Comparison of ENCODE assay signal across 22 cellular contexts in genomic region chr5:10934789-10935355, GRCh38.
"Had no signal": no experiment of that assay in that cellular context is flagged by ENCODE, and none has a peak within 500 bp of the region (broad histone marks: within the 10 kb centered on the region; RNA-seq: fewer than 3 reads in every experiment).

No MANE protein-coding gene starts in this region.

- DNase-seq: activated B cell treated with CpG ODN at 0.5 μM for 24 hours; activated CD4-positive, alpha-beta T cell treated with anti-CD3 and anti-CD28 coated beads for 48 hours; activated CD8-positive, alpha-beta memory T cell treated with anti-CD3 and anti-CD28 coated beads, Interleukin-2, amount 50 U/mL, for 4 hours; activated CD8-positive, alpha-beta T cell treated with anti-CD3 and anti-CD28 coated beads, Interleukin-2, amount 10 ng/mL, durations not matched to agents 7 days and 5 days; activated gamma-delta T cell treated with Interleukin-2 at 50 U/mL for 16 hours; amniotic stem cell; caudate nucleus; colonic mucosa; esophagus squamous epithelium; hypothalamus; kidney glomerular epithelial cell; mesenchymal stem cell; naive thymus-derived CD8-positive, alpha-beta T cell; posterior cingulate gyrus; stimulated activated CD4-positive, alpha-beta T cell treated with anti-CD3 and anti-CD28 coated beads, Interleukin-15, amount 100 ng/mL, for 24 hours; stimulated activated CD4-positive, alpha-beta T cell treated with anti-CD3 and anti-CD28 coated beads, Interleukin-4, amount 100 ng/mL, for 1 hour; stimulated activated naive CD4-positive, alpha-beta T cell; tibial artery; uterus had no signal

- H3K27me3 ChIP-seq: colonic mucosa, right atrium auricular region, tibial artery, uterus had no signal

- H3K4me3 Mint-ChIP-seq: activated B cell treated with CpG ODN at 0.5 μM for 24 hours; activated CD8-positive, alpha-beta T cell treated with anti-CD3 and anti-CD28 coated beads, Interleukin-2, amount 10 ng/mL, durations not matched to agents 7 days and 5 days; activated naive CD8-positive, alpha-beta T cell; naive thymus-derived CD8-positive, alpha-beta T cell had no signal

- H3K36me3 ChIP-seq: colonic mucosa, esophagus squamous epithelium, right atrium auricular region, tibial artery, uterus had no signal

- H3K4me1 Mint-ChIP-seq: activated B cell treated with CpG ODN at 0.5 μM for 24 hours; naive thymus-derived CD8-positive, alpha-beta T cell had no signal

- H3K4me1 ChIP-seq: colonic mucosa, esophagus squamous epithelium, right atrium auricular region, tibial artery, uterus had no signal

- H3K36me3 Mint-ChIP-seq: activated naive CD8-positive, alpha-beta T cell had no signal

- H3K9me3 ChIP-seq: colonic mucosa, esophagus squamous epithelium, tibial artery, uterus had no signal

- H3K4me3 ChIP-seq: colonic mucosa, esophagus squamous epithelium, right atrium auricular region, skin epidermis, tibial artery, uterus had no signal

- H3K27ac ChIP-seq: colonic mucosa, esophagus squamous epithelium, right atrium auricular region, skin epidermis, tibial artery, uterus had no signal

- H3K27ac Mint-ChIP-seq: activated B cell treated with CpG ODN at 0.5 μM for 24 hours; activated CD8-positive, alpha-beta T cell treated with anti-CD3 and anti-CD28 coated beads, Interleukin-2, amount 10 ng/mL, durations not matched to agents 7 days and 5 days; activated naive CD8-positive, alpha-beta T cell; naive thymus-derived CD8-positive, alpha-beta T cell had no signal
